22 cellular contexts compared by ENCODE assay signal in the genomic region with DNA sequence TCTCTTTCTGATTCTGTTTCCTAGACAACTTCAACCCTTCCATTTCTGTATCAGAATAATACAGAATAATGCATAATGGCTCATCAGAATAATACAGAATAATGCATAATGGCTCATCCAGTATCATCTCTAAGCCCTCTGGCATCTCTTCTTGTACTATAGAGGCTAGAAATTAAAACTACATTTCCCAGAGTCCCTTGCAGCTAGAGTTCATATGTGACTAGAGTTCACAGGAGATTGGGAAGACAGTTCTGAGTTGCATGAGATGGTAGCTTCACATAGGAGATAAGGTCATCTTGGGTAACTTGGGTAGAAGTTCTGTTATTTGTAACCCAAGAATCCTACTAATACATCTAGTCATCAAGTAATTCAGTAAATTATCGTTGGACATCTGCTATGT.
"Had no signal": no experiment of that assay in that cellular context is flagged by ENCODE, and none has a peak within 500 bp of the region (broad histone marks: within the 10 kb centered on the region; RNA-seq: fewer than 3 reads in every experiment).

No MANE protein-coding gene starts in this region.

- FAIRE-seq: HTR-8/SVneo, RCC 7860 had no signal

- H3K4me3 ChIP-seq: MG63 had no signal

- H3K9me3 ChIP-seq: MG63, SK-N-SH had no signal

- H3K4me2 ChIP-seq: SK-N-SH had no signal

- ATAC-seq: T-cell had no signal

- H3K9ac ChIP-seq: SK-N-SH had no signal

- H3K27ac ChIP-seq: RWPE1 had no signal

- H3K9me2 ChIP-seq: SK-N-SH had no signal

- DNase-seq: Karpas-422, KG1, MG63, NCI-H1092, NCI-H1436, NCI-H187, NCI-H2029, NCI-H2081 treated with DMSO at 0.1 percent for 48 hours, NCI-H2171, NCI-H226, NCI-H446, NCI-H510A, NCI-H524 treated with DMSO at 0.1 percent for 48 hours, NCI-H69, NCI-H774, SHP77, SK-N-SH, SW 1271, T-cell had no signal

- H3K36me3 ChIP-seq: MG63 had no signal
